19 cellular contexts compared by ENCODE assay signal in genomic region chr5:10393491-10393890, GRCh38. TPM values are rescaled to one million over a fixed set of nuclear protein-coding genes. Genes with fewer than 3 reads are reported as not detected.
DNase-seq lines count a peak whose midpoint lies in the region; ATAC-seq and TF ChIP-seq lines count a peak whose summit lies in the region.
"Had no signal": no experiment of that assay in that cellular context is flagged by ENCODE, and none has a peak within 500 bp of the region (broad histone marks: within the 10 kb centered on the region; RNA-seq: fewer than 3 reads in every experiment).

No MANE protein-coding gene starts in this region.

- H3K27ac ChIP-seq in IMR-90 (ENCODE audit: insufficient read depth, low read length) (no peak overlapping the region), psoas muscle (peak overlapping the region; percentile 6)
- H3K27ac ChIP-seq: lower lobe of right lung, neutrophil had no signal

- H3K27me3 ChIP-seq in IMR-90 (ENCODE audit: control insufficient read depth, insufficient read depth, low read length): no peaks in the 10 kb centered on the region
- no peaks in the 10 kb centered on the region for H3K27me3 ChIP-seq in psoas muscle (ENCODE audit: insufficient read depth in 3 of 3, low read length in 2 of 3)
- H3K27me3 ChIP-seq: MG63, neutrophil had no signal

- BruUV-seq in IMR-90 (replicated peaks; lab: Mats Ljungman, UMichigan): no TSS peak

- H4K91ac ChIP-seq in IMR-90 (ENCODE audit: insufficient read depth, low read depth, low read length): no peak overlapping the region

- no peak overlapping the region for H3K4me2 ChIP-seq in IMR-90 (ENCODE audit: low read depth, low read length)

- dilution Hi-C loops in IMR-90 (cut with HindIII; ENCODE audit: low sequenced_read_pairs, unreplicated experiment): no loop called here

- no peak for TF ChIP-seq RAD21 in IMR-90 (IDR thresholded peaks at IDR 0.05; ENCODE audit: low read length)

- no peak overlapping the region for H4K5ac ChIP-seq in IMR-90 (ENCODE audit: low read depth, low read length)

- H3K79me1 ChIP-seq in IMR-90 (ENCODE audit: low read depth in 1 of 2, low read length in 2 of 2): peaks cover 22 to 49% of the 10 kb centered on the region in 2 experiments

- no peak overlapping the region for H3K4me3 ChIP-seq in IMR-90 (ENCODE audit: insufficient read depth, low read depth, low read length)
- H3K4me3 ChIP-seq in psoas muscle: no peak overlapping the region
- H3K4me3 ChIP-seq: lower lobe of right lung, MG63 had no signal

- H3K4me1 ChIP-seq in IMR-90 (ENCODE audit: control insufficient read depth, insufficient read depth, low read length) (peaks cover 2% of the 10 kb centered on the region), psoas muscle (peaks cover 2% of the 10 kb centered on the region)
- H3K4me1 ChIP-seq: lower lobe of right lung had no signal

- no peak overlapping the region for H2BK20ac ChIP-seq in IMR-90 (ENCODE audit: low read depth, low read length)

- H2AK9ac ChIP-seq in IMR-90 (replicated peaks; ENCODE audit: low read depth, low read length, poor library complexity): no peak overlapping the region

- in situ Hi-C loops in IMR-90 (cut with MboI; ENCODE audit: low sequenced_read_pairs): no loop called here

- H3K56ac ChIP-seq in IMR-90 (ENCODE audit: extremely low read depth, insufficient read depth, low read length): no peak overlapping the region

- intact Hi-C loops in Right ventricle myocardium inferior (cut with DNase I) (no loop called here), left cardiac atrium (cut with DNase I) (no loop called here), IMR-90 (cut with micrococcal nuclease) (no loop called here), psoas muscle (cut with DNase I) (no loop called here)

- H3K36me3 ChIP-seq in IMR-90 (ENCODE audit: control insufficient read depth, insufficient read depth, low read length) (peaks cover 36% of the 10 kb centered on the region), psoas muscle (ENCODE audit: insufficient read depth in 1 of 2, low read depth in 1 of 2) (peaks cover 16 to 98% of the 10 kb centered on the region in 2 donors)

- H2BK15ac ChIP-seq in IMR-90 (ENCODE audit: low read depth, low read length): no peak overlapping the region

- POLR2A ChIA-PET in IMR-90 (lab: Charles Lee; ENCODE audit: unreplicated experiment): no interaction called here

- ATAC-seq in Right ventricle myocardium inferior (peak; percentile 18), left cardiac atrium (no peak), IMR-90 (ENCODE audit: low read depth) (peak; percentile 65), psoas muscle (no peak), GM18907 (IDR thresholded peaks at IDR 0.05; ENCODE audit: unreplicated experiment) (no peak)
- ATAC-seq: esophagus mucosa, lower lobe of right lung had no signal

- DNase-seq in Right ventricle myocardium inferior (ENCODE audit: missing footprints): no peak
- no peak for DNase-seq in left cardiac atrium
- peak; percentile 60 for DNase-seq in IMR-90
- DNase-seq in dedifferentiated amniotic fluid mesenchymal stem cell (ENCODE audit: extremely low spot score): peak; percentile 65
- DNase-seq in psoas muscle: no peak
- no peak for DNase-seq in effector CD8-positive, alpha-beta T cell (lab: John Stamatoyannopoulos, UW)
- no peak for DNase-seq in stimulated activated CD4-positive, alpha-beta T cell treated with anti-CD3 and anti-CD28 coated beads, Interleukin-2, amount 100 ng/mL, for 24 hours
- DNase-seq: activated CD4-positive, alpha-beta T cell treated with anti-CD3 and anti-CD28 coated beads for 48 hours; effector CD4-positive, alpha-beta T cell; lower lobe of right lung; MG63; NCI-H1436; NCI-H2171 treated with DMSO at 0.1 percent for 48 hours; OCI-M1; SHP77 treated with DMSO at 0.1 percent for 48 hours; stimulated activated CD8-positive, alpha-beta memory T cell treated with anti-CD3 and anti-CD28 coated beads, Interleukin-4, amount 100 ng/mL, for 48 hours had no signal

- H3K9me3 ChIP-seq in IMR-90 (ENCODE audit: control insufficient read depth, insufficient read depth, low read length) (no peaks in the 10 kb centered on the region), psoas muscle (no peaks in the 10 kb centered on the region)
- H3K9me3 ChIP-seq: lower lobe of right lung, MG63, neutrophil had no signal

- no peak overlapping the region for H3K4ac ChIP-seq in IMR-90 (ENCODE audit: low read depth, low read length)

- no peak overlapping the region for H4K8ac ChIP-seq in IMR-90 (ENCODE audit: low read depth in 2 of 2, low read length in 2 of 2)

- CTCF ChIA-PET in IMR-90 (lab: Yijun Ruan, JAX): no interaction called here

- WGBS in IMR-90 (ENCODE audit: extremely low coverage in 2 of 2, insufficient read length in 1 of 2), 2 experiments: 80% methylated on average over 1 of the region's 2 CpGs; no CpG with 5 or more reads in 1 of the 2 experiments
- WGBS in psoas muscle, 3 donors: 75 to 83% (median 81%) methylated on average over 2 of the region's 2 CpGs

- TF ChIP-seq CTCF in IMR-90 (conservative IDR thresholded peaks at IDR 0.05; ENCODE audit: low read depth, low read length) (no peak), psoas muscle (IDR thresholded peaks at IDR 0.05) (no peak)

- H3K18ac ChIP-seq in IMR-90 (ENCODE audit: low read depth, low read length): no peak overlapping the region

- H3K9ac ChIP-seq in IMR-90 (ENCODE audit: low read depth, low read length): no peak overlapping the region

- no peak overlapping the region for H3K14ac ChIP-seq in IMR-90 (replicated peaks; ENCODE audit: low read depth, low read length)

- no peak overlapping the region for H3K23ac ChIP-seq in IMR-90 (ENCODE audit: low read depth, low read length)

- no peak for TF ChIP-seq POLR2A in IMR-90 (IDR thresholded peaks at IDR 0.05; ENCODE audit: low read depth, low read length)

- peaks cover 6% of the 10 kb centered on the region for H3K9me1 ChIP-seq in IMR-90 (ENCODE audit: insufficient read depth, low read length)

- H2BK120ac ChIP-seq in IMR-90 (ENCODE audit: low read depth, low read length): no peak overlapping the region

- H2BK5ac ChIP-seq in IMR-90 (ENCODE audit: low read depth, low read length, poor library complexity, severe bottlenecking): no peak overlapping the region

- no peak overlapping the region for H2AFZ ChIP-seq in IMR-90 (replicated peaks; ENCODE audit: low read length, poor library complexity)

- no peak overlapping the region for H2AK5ac ChIP-seq in IMR-90 (ENCODE audit: low read depth, low read length)

- peaks cover 12% of the 10 kb centered on the region for H4K20me1 ChIP-seq in IMR-90 (ENCODE audit: insufficient read depth, low read length)

TF ChIP-seq in IMR-90, 13 proteins besides CTCF, POLR2A, EP300 and RAD21:
- TF ChIP-seq FOS (IDR thresholded peaks at IDR 0.05; ENCODE audit: low read depth, low read length) (no peak), CHD1 (IDR thresholded peaks at IDR 0.05; ENCODE audit: low read depth, low read length) (no peak), RFX5 (IDR thresholded peaks at IDR 0.05; ENCODE audit: low read depth, low read length) (no peak), MAFK (IDR thresholded peaks at IDR 0.05; ENCODE audit: low read depth, low read length) (no peak), MXI1 (IDR thresholded peaks at IDR 0.05; ENCODE audit: borderline replicate concordance, low read depth, low read length) (no peak), USF2 (IDR thresholded peaks at IDR 0.05; ENCODE audit: low read depth, low read length) (no peak)

RNA-seq across cellular contexts. Expression of gene MARCHF6, which starts 40.0 kb away (rescaled TPM):
- total RNA-seq in Right ventricle myocardium inferior (161 TPM), left cardiac atrium (100 to 1,000 TPM; 140 to 160 TPM), IMR-90 (2012; rRNA removed) (55.2 and 71.4 TPM in 2 replicates), psoas muscle (100 to 1,000 TPM; 160 to 250 (median 193) TPM)
- polyA plus RNA-seq in IMR-90 (2012; rRNA removed) (45.9 and 62.6 TPM in 2 replicates), psoas muscle (10 to 100 TPM; 36.6 to 88.5 (median 72.0) TPM)
- 13.2 and 14.4 TPM in 2 replicates for polyA plus RNA-seq in IMR-90 (2012; cell fraction: cytosol; rRNA removed)
- 65.9 and 496 TPM in 2 replicates for polyA plus RNA-seq in IMR-90 (2012; cell fraction: nucleus; rRNA removed; ENCODE audit: low replicate concordance)

RNA-seq across cellular contexts. Expression of gene ROPN1L, which starts 48.2 kb away (rescaled TPM):
- not detected for total RNA-seq in Right ventricle myocardium inferior
- 1 to 10 TPM in 1 of 2 donors, under 1 TPM in 1; 0.31 to 1.0 TPM for total RNA-seq in left cardiac atrium
- total RNA-seq in IMR-90 (2012; rRNA removed): 0.28 and 0.36 TPM in 2 replicates
- polyA plus RNA-seq in IMR-90 (2012; rRNA removed): 0.34 and 0.50 TPM in 2 replicates
- polyA plus RNA-seq in IMR-90 (2012; cell fraction: cytosol; rRNA removed): 0.60 and 0.67 TPM in 2 replicates
- 0.73 and 1.1 TPM in 2 replicates for polyA plus RNA-seq in IMR-90 (2012; cell fraction: nucleus; rRNA removed; ENCODE audit: low replicate concordance)
- under 1 TPM in 1 of 4 donors, not detected in 3; 0.25 TPM for total RNA-seq in psoas muscle
- under 1 TPM in 2 of 3 donors, not detected in 1; 0.16 to 0.38 TPM for polyA plus RNA-seq in psoas muscle
- total RNA-seq: esophagus mucosa had no signal

Comparison
In these comparisons a context has a peak if more than half of its experiments do, and no peak if none do; other contexts are left out.
1. ATAC-seq: peak in Right ventricle myocardium inferior (single experiment) and IMR-90 (single experiment); none in left cardiac atrium (0 of 2), psoas muscle (0 of 4) and GM18907 (single experiment).
2. DNase-seq: peak in IMR-90 (single experiment) and dedifferentiated amniotic fluid mesenchymal stem cell (single experiment); none in Right ventricle myocardium inferior (single experiment), left cardiac atrium (single experiment), psoas muscle (0 of 2), effector CD8-positive, alpha-beta T cell (single experiment) and stimulated activated CD4-positive, alpha-beta T cell treated with anti-CD3 and anti-CD28 coated beads, Interleukin-2, amount 100 ng/mL, for 24 hours (0 of 2).